In the genomic region with DNA sequence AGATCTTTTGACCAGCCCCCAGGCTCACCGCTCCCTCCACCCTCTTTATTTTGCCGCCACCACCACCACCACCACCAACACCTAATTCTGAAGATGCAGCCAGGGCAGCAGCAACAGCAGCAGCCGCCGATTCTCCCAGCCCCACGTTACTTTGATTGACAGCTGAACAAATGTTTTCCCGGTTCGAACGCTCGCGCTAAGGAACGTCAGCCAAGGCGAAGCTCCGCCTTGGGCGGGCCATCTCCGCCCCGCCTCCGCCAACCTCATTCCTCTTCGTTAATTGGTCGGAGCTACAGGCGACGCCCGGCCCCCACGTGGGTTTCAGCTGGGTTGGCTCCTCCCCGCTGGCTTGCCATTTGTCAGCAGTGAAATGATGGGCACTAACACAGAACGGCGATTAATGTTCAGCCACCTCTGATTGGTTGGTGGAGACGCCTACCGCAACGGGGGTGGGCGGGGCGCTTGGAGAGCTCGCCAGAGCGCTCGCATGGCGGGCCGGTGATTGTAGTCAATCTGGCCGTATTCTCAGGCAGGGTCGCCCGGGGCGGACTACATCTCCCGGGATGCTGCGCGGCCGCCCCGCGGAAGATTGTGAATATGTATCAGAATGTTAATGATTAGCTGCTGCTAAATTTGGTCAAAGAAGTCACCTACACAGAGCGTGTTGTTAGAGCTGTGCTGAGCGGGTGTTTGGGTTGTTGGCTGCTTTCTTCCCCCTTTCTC, we compare ENCODE assay signal across 8 cellular contexts. TPM values are rescaled to one million over a fixed set of nuclear protein-coding genes. Genes with fewer than 3 reads are reported as not detected.
A peak's percentile ranks its signal among the peaks of the same experiment; 100 is the strongest.
DNase-seq lines count a peak whose midpoint lies in the region; ATAC-seq and TF ChIP-seq lines count a peak whose summit lies in the region.

Gene TLE4, plus strand, starts transcription at position 657 of the 723 bp plus-strand sequence. CDS start 826 bp downstream, outside the sequence.

- H3K9me3 ChIP-seq in upper lobe of right lung = no peaks in the 10 kb centered on the region

- H3K36me3 ChIP-seq in upper lobe of right lung = no peaks in the 10 kb centered on the region

- no peaks in the 10 kb centered on the region for H3K27me3 ChIP-seq in upper lobe of right lung

- H3K4me1 Mint-ChIP-seq in progenitor cell of endocrine pancreas (ENCODE audit: low read depth) = peaks cover 21% of the 10 kb centered on the region

- ATAC-seq in GM18498 (IDR thresholded peaks at IDR 0.05; ENCODE audit: unreplicated experiment) (peak; percentile 85), HG02938 (IDR thresholded peaks at IDR 0.05; ENCODE audit: unreplicated experiment) (peak; percentile 79), left ventricle myocardium superior (peak; percentile 96), upper lobe of right lung (peak; percentile 96)

- TF ChIP-seq CTCF in progenitor cell of endocrine pancreas (IDR thresholded peaks at IDR 0.05; ENCODE audit: unreplicated experiment) (no peak), upper lobe of right lung (IDR thresholded peaks at IDR 0.05) (no peak)

- intact Hi-C loops in T-helper 2 cell treated with Interferon-gamma antibody and Interleukin-4, amounts not matched to agents 100 ng/mL and 5 ng/mL, for 36 hours (cut with micrococcal nuclease) = loop anchor here (1.0 to 10.0 kb wide), 9 partner anchors 22 to 1539 kb away; partner anchors contain the start of genes CEP78, GNAQ and PSAT1
- intact Hi-C loops in left ventricle myocardium superior (cut with micrococcal nuclease) = no loop called here
- intact Hi-C loops in upper lobe of right lung (cut with DNase I) = no loop called here

- peak within 1 kb of the TSS; percentile 64 for H3K27ac Mint-ChIP-seq in progenitor cell of endocrine pancreas

- DNase-seq in NCI-H1694 treated with DMSO at 0.1 percent for 48 hours (lab: John Stamatoyannopoulos, UW) (peak; percentile 98), anterior cingulate cortex (lab: John Stamatoyannopoulos, UW) (peak; percentile 96 to 100 (median 100)), left ventricle myocardium superior (peak; percentile 100), progenitor cell of endocrine pancreas (ENCODE audit: low spot score, unreplicated experiment) (peak; percentile 100), upper lobe of right lung (peak; percentile 100)

- peak within 1 kb of the TSS; percentile 97 for H3K27ac ChIP-seq in upper lobe of right lung

- H3K27me3 Mint-ChIP-seq in progenitor cell of endocrine pancreas = peaks cover 35% of the 10 kb centered on the region

- H3K4me1 ChIP-seq in upper lobe of right lung = peaks cover 24% of the 10 kb centered on the region

- peaks cover 5% of the 10 kb centered on the region for H3K36me3 Mint-ChIP-seq in progenitor cell of endocrine pancreas (ENCODE audit: insufficient read depth)

- peak within 1 kb of the TSS; percentile 87 for H3K4me3 Mint-ChIP-seq in progenitor cell of endocrine pancreas (ENCODE audit: low read depth)

- no peaks in the 10 kb centered on the region for H3K9me3 Mint-ChIP-seq in progenitor cell of endocrine pancreas (ENCODE audit: low read depth)

- peak within 1 kb of the TSS; percentile 92 for H3K4me3 ChIP-seq in upper lobe of right lung

RNA-seq across cellular contexts. Expression of gene TLE4, which starts in this region (rescaled TPM):
- total RNA-seq in T-helper 2 cell treated with Interferon-gamma antibody and Interleukin-4, amounts not matched to agents 100 ng/mL and 5 ng/mL, for 36 hours = 30.9 and 32.5 TPM in 2 replicates
- total RNA-seq in left ventricle myocardium superior (10.7 TPM), progenitor cell of endocrine pancreas (54.1 and 55.6 TPM in 2 replicates), upper lobe of right lung (37.1 TPM)

Comparison
In these comparisons a context has a peak if more than half of its experiments do, and no peak if none do; other contexts are left out.
1. Peak in every context shown above with its lines: DNase-seq, ATAC-seq, H3K4me3 ChIP-seq and H3K27ac ChIP-seq.